Comparison of ENCODE assay signal across 18 cellular contexts in genomic region chr20:25245461-25245860, GRCh38. TPM values are rescaled to one million over a fixed set of nuclear protein-coding genes. Genes with fewer than 3 reads are reported as not detected.
DNase-seq lines count a peak whose midpoint lies in the region; ATAC-seq, FAIRE-seq and TF ChIP-seq lines count a peak whose summit lies in the region.
"Had no signal": no experiment of that assay in that cellular context is flagged by ENCODE, and none has a peak within 500 bp of the region (broad histone marks: within the 10 kb centered on the region; RNA-seq: fewer than 3 reads in every experiment).

No MANE protein-coding gene starts in this region.

- peaks cover 32% of the 10 kb centered on the region for H3K79me2 ChIP-seq in ACC112 (ENCODE audit: control insufficient read depth, insufficient read depth, low read length, unreplicated experiment)
- H3K79me2 ChIP-seq in keratinocyte (ENCODE audit: control insufficient read depth, insufficient read depth, low read length) = peaks cover 25% of the 10 kb centered on the region

- TF ChIP-seq POLR2A in GM12892 (IDR thresholded peaks at IDR 0.05; ENCODE audit: low read depth, low read length) = no peak

- peaks cover 18% of the 10 kb centered on the region for H4K20me1 ChIP-seq in keratinocyte (ENCODE audit: control insufficient read depth, extremely low read depth, insufficient read depth, low read length)

- H3K9me3 ChIP-seq in T-helper 17 cell (ENCODE audit: control insufficient read depth, low read length, poor library complexity, severe bottlenecking) (no peaks in the 10 kb centered on the region), keratinocyte (ENCODE audit: control insufficient read depth, low read depth, low read length) (peaks cover 2% of the 10 kb centered on the region)

- H3K4me3 ChIP-seq in ACC112 (ENCODE audit: low read depth, low read length) (no peak overlapping the region), keratinocyte (ENCODE audit: control insufficient read depth in 2 of 3, extremely low read depth in 1 of 3, insufficient read depth in 2 of 3, low read depth in 1 of 3, low read length in 3 of 3) (no peak overlapping the region)
- H3K4me3 ChIP-seq: coronary artery, K562 had no signal

- H3K27me3 ChIP-seq in ACC112 (ENCODE audit: insufficient read depth, low read length) (no peaks in the 10 kb centered on the region), keratinocyte (ENCODE audit: control insufficient read depth, extremely low read depth, insufficient read depth, low read length) (no peaks in the 10 kb centered on the region)

- H3K9ac ChIP-seq in keratinocyte (ENCODE audit: control insufficient read depth, extremely low read depth, insufficient read depth, low read length) = no peak overlapping the region

- no peak overlapping the region for H3K4me2 ChIP-seq in keratinocyte (ENCODE audit: control insufficient read depth, extremely low read depth, insufficient read depth, low read depth, low read length)

- peaks cover 7% of the 10 kb centered on the region for H3K27me3 Mint-ChIP-seq in T-helper 17 cell
- H3K27me3 Mint-ChIP-seq: progenitor cell of endocrine pancreas had no signal

- FAIRE-seq in keratinocyte (lab: Jason Lieb, UNC) (no peak), GM12892 (lab: Jason Lieb, UNC) (no peak)
- FAIRE-seq: bronchial epithelial cell, K562 had no signal

- no peak overlapping the region for H2AFZ ChIP-seq in ACC112 (ENCODE audit: low read length, unreplicated experiment)
- H2AFZ ChIP-seq in keratinocyte (ENCODE audit: control insufficient read depth, low read length) = no peak overlapping the region

- H3K36me3 ChIP-seq in ACC112 (ENCODE audit: insufficient read depth, low read length) = peaks cover 10% of the 10 kb centered on the region
- peaks cover 5 to 6% of the 10 kb centered on the region in 2 experiments for H3K36me3 ChIP-seq in keratinocyte (ENCODE audit: control insufficient read depth in 2 of 2, extremely low read depth in 1 of 2, insufficient read depth in 2 of 2, low read length in 2 of 2)

- TF ChIP-seq CTCF in keratinocyte (optimal IDR thresholded peaks at IDR 0.05 in 1 of 3, IDR thresholded peaks at IDR 0.05 in 1 of 3, conservative IDR thresholded peaks at IDR 0.05 in 1 of 3; ENCODE audit: extremely low read depth in 1 of 3, insufficient read depth in 2 of 3, low read length in 3 of 3) = no peak

- dilution Hi-C loops in keratinocyte (cut with MboI; ENCODE audit: extremely low pct_ligation_motif_present, low sequenced_read_pairs) = no loop called here

- ATAC-seq in T-helper 17 cell = no peak
- ATAC-seq: K562; naive thymus-derived CD8-positive, alpha-beta T cell; WTC11 had no signal

- H3K4me3 Mint-ChIP-seq in T-helper 17 cell = peak overlapping the region; percentile 63
- H3K4me3 Mint-ChIP-seq: WTC11 had no signal

- no peak overlapping the region for H3K27ac Mint-ChIP-seq in T-helper 17 cell
- H3K27ac Mint-ChIP-seq: WTC11 had no signal

- H3K9me1 ChIP-seq in keratinocyte (ENCODE audit: control insufficient read depth, extremely low read depth, insufficient read depth, low read length) = peaks cover 3% of the 10 kb centered on the region

- no peaks in the 10 kb centered on the region for H3K36me3 Mint-ChIP-seq in T-helper 17 cell (ENCODE audit: low read depth)
- H3K36me3 Mint-ChIP-seq: WTC11 had no signal

- DNase-seq in COLO668 (lab: John Stamatoyannopoulos, UW; ENCODE audit: unreplicated experiment) (peak; percentile 35), T-helper 17 cell (no peak), keratinocyte (ENCODE audit: low read depth, low spot score) (no peak), SKM-1 (lab: John Stamatoyannopoulos, UW; ENCODE audit: unreplicated experiment) (no peak), GM12892 (ENCODE audit: insufficient read length) (no peak), NCI-H146 (lab: John Stamatoyannopoulos, UW) (no peak)
- DNase-seq: activated T-cell treated with anti-CD3 and anti-CD28 coated beads, Interleukin-2, amount 50 U/mL, for 1 hour; DND-41; naive thymus-derived CD8-positive, alpha-beta T cell; NCI-H2171 treated with DMSO at 0.1 percent for 48 hours; OCI-M1; substantia nigra had no signal

- H3K4me1 Mint-ChIP-seq in T-helper 17 cell = peaks cover 13% of the 10 kb centered on the region

- H3K4me1 ChIP-seq in ACC112 (ENCODE audit: control insufficient read depth, insufficient read depth, low read length, unreplicated experiment) = peaks cover 27% of the 10 kb centered on the region
- H3K4me1 ChIP-seq in keratinocyte (ENCODE audit: control insufficient read depth, extremely low read depth, insufficient read depth, low read length) = peaks cover 28% of the 10 kb centered on the region

- H3K27ac ChIP-seq in ACC112 (ENCODE audit: low read depth, low read length) (peak overlapping the region; percentile 86), keratinocyte (ENCODE audit: control insufficient read depth, insufficient read depth, low read length) (peak overlapping the region; percentile 26)
- H3K27ac ChIP-seq: coronary artery had no signal

RNA-seq across cellular contexts. Expression of gene PYGB, which starts 2.4 kb away (rescaled TPM):
- 10 to 100 TPM; 28.6 to 53.1 TPM for total RNA-seq in T-helper 17 cell
- polyA plus RNA-seq in keratinocyte = 78.3 to 135 TPM (median 100 TPM) in 3 replicates
- 73.7 TPM for polyA plus RNA-seq in keratinocyte (2011; ENCODE audit: low read depth)
- 67.6 and 112 TPM in 2 replicates for polyA plus RNA-seq in keratinocyte (2011; cell fraction: cytosol; rRNA removed)
- polyA plus RNA-seq in keratinocyte (2011; cell fraction: nucleus; rRNA removed) = 224 and 265 TPM in 2 replicates
- 159 and 171 TPM in 2 replicates for polyA plus RNA-seq in keratinocyte (2012; ENCODE audit: low replicate concordance)
- polyA minus RNA-seq in keratinocyte = 137 to 269 TPM (median 175 TPM) in 3 replicates
- polyA minus RNA-seq in keratinocyte (2011; cell fraction: cytosol; rRNA and poly(A)+ RNA removed) = 166 TPM
- polyA minus RNA-seq in keratinocyte (2011; cell fraction: nucleus; rRNA and poly(A)+ RNA removed) = 137 and 167 TPM in 2 replicates
- polyA plus RNA-seq in GM12892 (2012; ENCODE audit: missing spikeins) = 9.1 TPM

RNA-seq across cellular contexts. Expression of gene ENTPD6, which starts 49.9 kb away (rescaled TPM):
- total RNA-seq in T-helper 17 cell = 10 to 100 TPM; 62.5 to 63.2 TPM
- 57.8 to 62.0 TPM (median 58.0 TPM) in 3 replicates for polyA plus RNA-seq in keratinocyte
- 21.1 TPM for polyA plus RNA-seq in keratinocyte (2011; ENCODE audit: low read depth)
- polyA plus RNA-seq in keratinocyte (2011; cell fraction: cytosol; rRNA removed) = 34.1 and 47.9 TPM in 2 replicates
- 110 and 122 TPM in 2 replicates for polyA plus RNA-seq in keratinocyte (2011; cell fraction: nucleus; rRNA removed)
- 45.3 and 56.1 TPM in 2 replicates for polyA plus RNA-seq in keratinocyte (2012; ENCODE audit: low replicate concordance)
- polyA minus RNA-seq in keratinocyte = 55.2 to 77.9 TPM (median 63.6 TPM) in 3 replicates
- 44.1 TPM for polyA minus RNA-seq in keratinocyte (2011; cell fraction: cytosol; rRNA and poly(A)+ RNA removed)
- 48.5 and 57.2 TPM in 2 replicates for polyA minus RNA-seq in keratinocyte (2011; cell fraction: nucleus; rRNA and poly(A)+ RNA removed)
- polyA plus RNA-seq in GM12892 (2012; ENCODE audit: missing spikeins) = 19.6 TPM
